ENCODE assay signal across 31 cellular contexts in the genomic region with DNA sequence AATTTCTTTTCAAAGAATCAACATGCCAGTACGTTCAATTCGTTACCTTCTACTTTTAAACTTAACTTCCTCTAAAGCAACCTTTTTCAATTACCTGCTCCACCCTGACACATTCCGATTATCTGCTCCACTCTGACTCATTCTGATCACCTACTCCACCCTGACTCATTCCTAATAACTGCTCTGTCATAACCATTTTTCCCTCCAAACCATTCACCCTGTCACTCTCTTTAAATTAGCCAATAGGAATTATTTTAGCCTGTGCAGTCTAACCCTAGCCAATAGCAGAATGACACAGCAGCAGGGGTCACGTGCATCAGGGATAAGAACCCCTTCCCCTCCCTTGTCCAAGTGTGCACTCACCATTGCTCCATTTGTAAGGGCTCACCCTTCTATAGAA.
"Had no signal": no experiment of that assay in that cellular context is flagged by ENCODE, and none has a peak within 500 bp of the region (broad histone marks: within the 10 kb centered on the region; RNA-seq: fewer than 3 reads in every experiment).

No MANE protein-coding gene starts in this region.

- H3K4me2 ChIP-seq: hepatocyte had no signal

- H3K9me3 ChIP-seq: neutrophil had no signal

- H3K9me3 Mint-ChIP-seq: activated naive CD4-positive, alpha-beta T cell treated with anti-CD3 and anti-CD28 coated beads, Interleukin-2, amount 50 U/mL, for 24 hours had no signal

- H3K4me1 Mint-ChIP-seq: activated B cell treated with CpG ODN at 0.5 μM for 24 hours; activated naive CD4-positive, alpha-beta T cell treated with anti-CD3 and anti-CD28 coated beads, Interleukin-2, amount 50 U/mL, for 24 hours; activated naive CD8-positive, alpha-beta T cell treated with anti-CD3 and anti-CD28 coated beads, Interleukin-2, amount 50 U/mL, for 24 hours; activated T-helper 17 cell treated with anti-CD3 and anti-CD28 coated beads, Interleukin-2, amount 50 U/mL, for 72 hours; nephron; stimulated activated effector memory CD8-positive, alpha-beta T cell treated with anti-CD3 and anti-CD28 coated beads, Interleukin-12 subunit alpha, Interleukin-12 subunit beta, amount 100 ng/mL, for 72 hours; stimulated activated naive CD8-positive, alpha-beta T cell treated with anti-CD3 and anti-CD28 coated beads, Interleukin-15, amount 100 ng/mL, for 72 hours had no signal

- H3K27me3 ChIP-seq: esophagus squamous epithelium, gastroesophageal sphincter, hepatocyte, neutrophil, upper lobe of left lung had no signal

- H3K36me3 Mint-ChIP-seq: activated naive CD4-positive, alpha-beta T cell treated with anti-CD3 and anti-CD28 coated beads, Interleukin-2, amount 50 U/mL, for 24 hours; stimulated activated effector memory CD8-positive, alpha-beta T cell treated with anti-CD3 and anti-CD28 coated beads, Interleukin-12 subunit alpha, Interleukin-12 subunit beta, amount 100 ng/mL, for 72 hours had no signal

- DNase-seq: activated B cell treated with CpG ODN at 0.5 μM for 24 hours; activated CD4-positive, alpha-beta T cell treated with anti-CD3 and anti-CD28 coated beads, Interleukin-2, amount 50 U/mL, for 1 hour; activated CD8-positive, alpha-beta T cell treated with anti-CD3 and anti-CD28 coated beads for 36 hours; activated gamma-delta T cell treated with Interleukin-2 at 50 U/mL for 16 hours; activated naive CD8-positive, alpha-beta T cell treated with anti-CD3 and anti-CD28 coated beads, Interleukin-2, amount 50 U/mL, for 24 hours; activated T-cell treated with anti-CD3 and anti-CD28 coated beads, Interleukin-2, amount 50 U/mL, for 4 hours; amygdala; central memory CD4-positive, alpha-beta T cell; dermis blood vessel endothelial cell; effector CD4-positive, alpha-beta T cell; esophagus squamous epithelium; islet precursor cell; left ventricle myocardium inferior; retina; stimulated activated CD4-positive, alpha-beta T cell treated with anti-CD3 and anti-CD28 coated beads, Interleukin-12 subunit alpha, Interleukin-12 subunit beta, amount 100 ng/mL, for 4 hours; stimulated activated CD4-positive, alpha-beta T cell treated with anti-CD3 and anti-CD28 coated beads, Interleukin-4, amount 100 ng/mL, for 1 hour; stimulated activated naive CD8-positive, alpha-beta T cell treated with anti-CD3 and anti-CD28 coated beads, Interleukin-15, amount 100 ng/mL, for 72 hours; substantia nigra; upper lobe of left lung had no signal

- H2AFZ ChIP-seq: hepatocyte had no signal

- H3K4me1 ChIP-seq: esophagus squamous epithelium, gastroesophageal sphincter, left ventricle myocardium inferior, upper lobe of left lung had no signal

- H3K4me3 Mint-ChIP-seq: activated B cell treated with CpG ODN at 0.5 μM for 24 hours; activated CD8-positive, alpha-beta T cell treated with anti-CD3 and anti-CD28 coated beads for 36 hours; activated naive CD4-positive, alpha-beta T cell treated with anti-CD3 and anti-CD28 coated beads, Interleukin-2, amount 50 U/mL, for 24 hours; activated naive CD8-positive, alpha-beta T cell treated with anti-CD3 and anti-CD28 coated beads, Interleukin-2, amount 50 U/mL, for 24 hours; activated T-cell treated with anti-CD3 and anti-CD28 coated beads, Interleukin-2, amount 50 U/mL, for 4 hours; activated T-helper 17 cell treated with anti-CD3 and anti-CD28 coated beads, Interleukin-2, amount 50 U/mL, for 72 hours; nephron; stimulated activated effector memory CD8-positive, alpha-beta T cell treated with anti-CD3 and anti-CD28 coated beads, Interleukin-12 subunit alpha, Interleukin-12 subunit beta, amount 100 ng/mL, for 72 hours; stimulated activated naive CD8-positive, alpha-beta T cell treated with anti-CD3 and anti-CD28 coated beads, Interleukin-15, amount 100 ng/mL, for 72 hours; T-helper 2 cell treated with Interferon-gamma antibody and Interleukin-4, amounts not matched to agents 5 μg/mL and 100 μg/mL, for 36 hours had no signal

- H3K27ac Mint-ChIP-seq: activated B cell treated with CpG ODN at 0.5 μM for 24 hours; activated CD8-positive, alpha-beta T cell treated with anti-CD3 and anti-CD28 coated beads for 36 hours; activated naive CD4-positive, alpha-beta T cell treated with anti-CD3 and anti-CD28 coated beads, Interleukin-2, amount 50 U/mL, for 24 hours; activated naive CD8-positive, alpha-beta T cell treated with anti-CD3 and anti-CD28 coated beads, Interleukin-2, amount 50 U/mL, for 24 hours; activated T-helper 17 cell treated with anti-CD3 and anti-CD28 coated beads, Interleukin-2, amount 50 U/mL, for 72 hours; nephron; progenitor cell of endocrine pancreas; stimulated activated effector memory CD8-positive, alpha-beta T cell treated with anti-CD3 and anti-CD28 coated beads, Interleukin-12 subunit alpha, Interleukin-12 subunit beta, amount 100 ng/mL, for 72 hours; stimulated activated naive CD8-positive, alpha-beta T cell treated with anti-CD3 and anti-CD28 coated beads, Interleukin-15, amount 100 ng/mL, for 72 hours; T-helper 2 cell treated with Interferon-gamma antibody and Interleukin-4, amounts not matched to agents 5 μg/mL and 100 μg/mL, for 36 hours had no signal

- H3K79me2 ChIP-seq: hepatocyte had no signal

- H3K36me3 ChIP-seq: esophagus squamous epithelium, gastroesophageal sphincter, left ventricle myocardium inferior, neutrophil, upper lobe of left lung had no signal

- H3K27ac ChIP-seq: epithelial cell of prostate, esophagus squamous epithelium, gastroesophageal sphincter, hepatocyte, left ventricle myocardium inferior, neutrophil, skin epidermis, upper lobe of left lung had no signal

- H3K27me3 Mint-ChIP-seq: activated B cell treated with CpG ODN at 0.5 μM for 24 hours; activated CD8-positive, alpha-beta T cell treated with anti-CD3 and anti-CD28 coated beads for 36 hours; activated naive CD4-positive, alpha-beta T cell treated with anti-CD3 and anti-CD28 coated beads, Interleukin-2, amount 50 U/mL, for 24 hours; activated naive CD8-positive, alpha-beta T cell treated with anti-CD3 and anti-CD28 coated beads, Interleukin-2, amount 50 U/mL, for 24 hours; activated T-helper 17 cell treated with anti-CD3 and anti-CD28 coated beads, Interleukin-2, amount 50 U/mL, for 72 hours; progenitor cell of endocrine pancreas; stimulated activated naive CD8-positive, alpha-beta T cell treated with anti-CD3 and anti-CD28 coated beads, Interleukin-15, amount 100 ng/mL, for 72 hours had no signal

- H3K4me3 ChIP-seq: esophagus squamous epithelium, gastroesophageal sphincter, hepatocyte, left ventricle myocardium inferior, lung, skin epidermis, upper lobe of left lung had no signal
